ENCODE assay signal across 27 cellular contexts in the genomic region with DNA sequence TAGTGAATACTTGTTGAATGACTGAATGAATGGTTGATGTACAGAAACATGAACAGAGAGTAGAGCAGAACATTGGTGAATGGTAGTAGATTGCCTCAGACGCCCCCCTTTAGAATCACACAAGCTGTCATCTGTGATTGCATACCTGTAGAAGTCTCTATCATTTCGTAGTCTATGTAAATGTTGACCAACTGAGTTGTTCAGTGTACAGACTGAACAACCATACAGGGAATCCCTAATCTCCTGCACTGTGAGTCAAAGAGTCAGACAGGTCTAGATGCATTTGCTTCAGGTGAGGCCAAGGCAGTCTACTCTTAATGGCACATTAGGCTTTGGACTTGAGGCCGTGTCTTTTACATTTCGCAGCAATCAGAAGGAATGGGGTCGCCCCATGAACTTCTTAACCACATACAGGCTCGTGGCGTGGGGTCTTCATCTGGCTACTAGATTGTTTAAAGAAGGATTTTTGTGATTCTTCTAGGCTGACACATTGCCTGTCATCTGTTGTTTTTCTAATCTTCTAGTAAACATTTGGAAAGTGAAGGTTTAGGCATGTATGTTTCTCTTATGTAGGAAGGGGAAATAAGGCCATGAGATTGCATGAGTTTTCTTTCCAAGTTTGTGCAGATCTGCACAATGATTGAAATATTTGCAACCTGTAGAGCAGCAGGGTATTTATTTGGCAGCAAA.
DNase-seq lines count a peak whose midpoint lies in the region; ATAC-seq, FAIRE-seq and TF ChIP-seq lines count a peak whose summit lies in the region.
"Had no signal": no experiment of that assay in that cellular context is flagged by ENCODE, and none has a peak within 500 bp of the region (broad histone marks: within the 10 kb centered on the region; RNA-seq: fewer than 3 reads in every experiment).

No MANE protein-coding gene starts in this region.

- intact Hi-C loops in HepG2 (cut with micrococcal nuclease; ENCODE audit: unreplicated experiment) (loop anchor here (10.0 kb wide), 1 partner anchor 118 kb away; no protein-coding TSS in a partner anchor), right lobe of liver (cut with DNase I) (no loop called here), adrenal gland (cut with DNase I) (no loop called here)

- no peaks in the 10 kb centered on the region for H3K36me3 ChIP-seq in HepG2 (replicated peaks in 1 of 2; ENCODE audit: control insufficient read depth in 1 of 2, insufficient read depth in 2 of 2, low read length in 2 of 2)
- no peaks in the 10 kb centered on the region for H3K36me3 ChIP-seq in right lobe of liver
- no peaks in the 10 kb centered on the region for H3K36me3 ChIP-seq in endodermal cell (ENCODE audit: control insufficient read depth, insufficient read depth, low read length)
- no peaks in the 10 kb centered on the region for H3K36me3 ChIP-seq in adrenal gland (replicated peaks in 1 of 2)
- H3K36me3 ChIP-seq: BE2C had no signal

- no peaks in the 10 kb centered on the region for H3K9me3 ChIP-seq in HepG2 (ENCODE audit: low read length)
- H3K9me3 ChIP-seq in right lobe of liver = no peaks in the 10 kb centered on the region
- no peaks in the 10 kb centered on the region for H3K9me3 ChIP-seq in endodermal cell (ENCODE audit: control insufficient read depth, low read length)
- no peaks in the 10 kb centered on the region for H3K9me3 ChIP-seq in adrenal gland (replicated peaks in 1 of 3)
- H3K9me3 ChIP-seq: BE2C had no signal

- no TSS peak for BruUV-seq in HepG2 (replicated peaks; lab: Mats Ljungman, UMichigan)

- POLR2A ChIA-PET in HepG2 (lab: Yijun Ruan, JAX) (interaction anchor here (0.7 kb wide), 1 partner anchor 36 kb away, joined by 3 read pairs; no protein-coding TSS in a partner anchor), WTC11 (lab: Charles Lee) (no interaction called here)

- H3K9ac ChIP-seq in HepG2 (ENCODE audit: insufficient read depth, low read depth, low read length) = no peak overlapping the region
- no peak overlapping the region for H3K9ac ChIP-seq in endodermal cell (ENCODE audit: extremely low read depth, low read length, poor library complexity, severe bottlenecking)

- no peak for TF ChIP-seq POLR2A in HepG2 (IDR thresholded peaks at IDR 0.05; ENCODE audit: insufficient read depth in 1 of 2, low read depth in 2 of 2, low read length in 2 of 2)
- no peak for TF ChIP-seq POLR2A in right lobe of liver (IDR thresholded peaks at IDR 0.05)
- no peak for TF ChIP-seq POLR2A in adrenal gland (IDR thresholded peaks at IDR 0.05)

- no peak overlapping the region for H2AFZ ChIP-seq in HepG2 (ENCODE audit: low read length)

- H3K4me2 ChIP-seq in HepG2 (ENCODE audit: low read depth, low read length) = no peak overlapping the region

- H3K27me3 Mint-ChIP-seq in endodermal cell (ENCODE audit: insufficient read depth) (no peaks in the 10 kb centered on the region), nephron (ENCODE audit: low read depth) (peaks cover 3% of the 10 kb centered on the region), WTC11 (ENCODE audit: low read depth) (no peaks in the 10 kb centered on the region)
- H3K27me3 Mint-ChIP-seq: CD8-positive, alpha-beta memory T cell had no signal

- H3K79me2 ChIP-seq in HepG2 (ENCODE audit: insufficient read depth, low read length) = no peaks in the 10 kb centered on the region

- peak overlapping the region; percentile 21 for H3K4me3 Mint-ChIP-seq in endodermal cell
- H3K4me3 Mint-ChIP-seq in nephron = no peak overlapping the region
- no peak overlapping the region for H3K4me3 Mint-ChIP-seq in WTC11
- H3K4me3 Mint-ChIP-seq: CD14-positive monocyte; CD8-positive, alpha-beta memory T cell had no signal

- peaks cover 48% of the 10 kb centered on the region for H3K4me1 ChIP-seq in HepG2 (ENCODE audit: insufficient read depth, low read length)
- peaks cover 0 to 24% (median 7%) of the 10 kb centered on the region in 4 donors for H3K4me1 ChIP-seq in right lobe of liver
- H3K4me1 ChIP-seq in endodermal cell (ENCODE audit: control insufficient read depth, insufficient read depth, low read length) = peaks cover 16% of the 10 kb centered on the region
- H3K4me1 ChIP-seq in adrenal gland (replicated peaks in 1 of 2) = no peaks in the 10 kb centered on the region
- H3K4me1 ChIP-seq: BE2C had no signal

- DNase-seq in HepG2 (ENCODE audit: low spot score) (peak; percentile 37), right lobe of liver (no peak), endodermal cell (no peak), NCI-H2081 (lab: John Stamatoyannopoulos, UW) (no peak), WTC11 (ENCODE audit: low spot score) (no peak), adrenal gland (no peak)
- DNase-seq: BE2C; Calu3; CD8-positive, alpha-beta memory T cell; DMS79 treated with DMSO at 0.1 percent for 48 hours; GF-D8; Karpas-422; NCI-H1092 treated with DMSO at 0.1 percent for 48 hours; NCI-H1436; NCI-H187; NCI-H446; NCI-H524 treated with DMSO at 0.1 percent for 48 hours; NCI-H774; PC-3; Right ventricle myocardium superior; RPMI8226 had no signal

- no peak overlapping the region for H3K27ac ChIP-seq in HepG2 (ENCODE audit: extremely low read length, insufficient read depth, low read length)
- H3K27ac ChIP-seq in right lobe of liver = no peak overlapping the region
- no peak overlapping the region for H3K27ac ChIP-seq in endodermal cell (ENCODE audit: low read depth, low read length)
- H3K27ac ChIP-seq in adrenal gland = no peak overlapping the region
- H3K27ac ChIP-seq: 22Rv1 had no signal

- CTCF ChIA-PET in HepG2 (lab: Yijun Ruan, JAX; ENCODE audit: low intra/inter-chr PET ratio, low total read pairs) = no interaction called here
- CTCF ChIA-PET in WTC11 (lab: Charles Lee) = no interaction called here

- peak; percentile 64 for FAIRE-seq in HepG2 (lab: Jason Lieb, UNC)
- FAIRE-seq: GM12891 had no signal

- H3K4me1 Mint-ChIP-seq in endodermal cell (peaks cover 31% of the 10 kb centered on the region), nephron (peaks cover 20% of the 10 kb centered on the region), WTC11 (peaks cover 27% of the 10 kb centered on the region)
- H3K4me1 Mint-ChIP-seq: CD14-positive monocyte had no signal

- TF ChIP-seq EP300 in HepG2 (IDR thresholded peaks at IDR 0.05; ENCODE audit: low read depth in 2 of 2, low read length in 2 of 2) = no peak
- TF ChIP-seq EP300 in HepG2 (CRISPR knock-in tag; IDR thresholded peaks at IDR 0.05; ENCODE audit: borderline replicate concordance) = no peak

- H3K4me3 ChIP-seq in HepG2 (replicated peaks in 1 of 3; ENCODE audit: insufficient read depth in 1 of 3, low read depth in 2 of 3, low read length in 3 of 3) (no peak overlapping the region), right lobe of liver (no peak overlapping the region), endodermal cell (ENCODE audit: low read length) (peak overlapping the region; percentile 1), adrenal gland (no peak overlapping the region)

- WGBS in HepG2 (ENCODE audit: low lambda C conversion rate) = 46% methylated on average over 7 of the region's 7 CpGs
- WGBS in right lobe of liver (ENCODE audit: insufficient coverage, low coverage, low lambda C conversion rate, missing lambda C conversion rate) = 76% methylated on average over 4 of the region's 7 CpGs
- 85 to 88% methylated on average over 1 to 7 of the region's 7 CpGs for WGBS in endodermal cell (ENCODE audit: insufficient coverage in 1 of 2, insufficient read length in 1 of 2), 2 experiments
- WGBS in adrenal gland, 4 donors = 88 to 92% (median 90%) methylated on average over 7 of the region's 7 CpGs

- H3K27me3 ChIP-seq in HepG2 (ENCODE audit: control insufficient read depth in 1 of 2, insufficient read depth in 2 of 2, low read length in 2 of 2) (no peaks in the 10 kb centered on the region), right lobe of liver (no peaks in the 10 kb centered on the region), endodermal cell (ENCODE audit: control insufficient read depth, insufficient read depth, low read length, poor library complexity, severe bottlenecking) (no peaks in the 10 kb centered on the region), adrenal gland (no peaks in the 10 kb centered on the region)
- H3K27me3 ChIP-seq: BE2C had no signal

- H3K36me3 Mint-ChIP-seq in endodermal cell (ENCODE audit: low read depth) (no peaks in the 10 kb centered on the region), nephron (ENCODE audit: low read depth) (no peaks in the 10 kb centered on the region), WTC11 (no peaks in the 10 kb centered on the region)
- H3K36me3 Mint-ChIP-seq: CD14-positive monocyte had no signal

- TF ChIP-seq RAD21 in HepG2 (CRISPR knock-in tag; IDR thresholded peaks at IDR 0.05) = no peak

- no peak overlapping the region for H3K27ac Mint-ChIP-seq in endodermal cell
- H3K27ac Mint-ChIP-seq in nephron = peak overlapping the region in 2 of 3 experiments; percentile 22 to 37
- no peak overlapping the region for H3K27ac Mint-ChIP-seq in WTC11
- H3K27ac Mint-ChIP-seq: CD14-positive monocyte; CD8-positive, alpha-beta memory T cell had no signal

- H4K20me1 ChIP-seq in HepG2 (ENCODE audit: insufficient read depth, low read length) = no peaks in the 10 kb centered on the region

- TF ChIP-seq CTCF in HepG2 (CRISPR knock-in tag; IDR thresholded peaks at IDR 0.05) (no peak), right lobe of liver (IDR thresholded peaks at IDR 0.05) (no peak), endodermal cell (conservative IDR thresholded peaks at IDR 0.05) (no peak), nephron (IDR thresholded peaks at IDR 0.05; ENCODE audit: unreplicated experiment in 3 of 3) (no peak), WTC11 (IDR thresholded peaks at IDR 0.05) (no peak), adrenal gland (IDR thresholded peaks at IDR 0.05) (no peak)

- H3K9me3 Mint-ChIP-seq in endodermal cell = no peaks in the 10 kb centered on the region
- H3K9me3 Mint-ChIP-seq in nephron = no peaks in the 10 kb centered on the region
- H3K9me3 Mint-ChIP-seq in WTC11 = no peaks in the 10 kb centered on the region
- H3K9me3 Mint-ChIP-seq: CD14-positive monocyte; CD8-positive, alpha-beta memory T cell had no signal

- in situ Hi-C loops in HepG2 (cut with HindIII; ENCODE audit: extremely low pct_ligation_motif_present, low pct_unique_long_range_greater_than_20kb) = no loop called here

- ATAC-seq in HepG2 = peak; percentile 70
- no peak for ATAC-seq in right lobe of liver
- no peak for ATAC-seq in GM19452 (IDR thresholded peaks at IDR 0.05; ENCODE audit: unreplicated experiment)
- no peak for ATAC-seq in WTC11
- ATAC-seq: HCT116, PC-3 had no signal

TF ChIP-seq in HepG2, 621 proteins besides CTCF, POLR2A, EP300 and RAD21 (continues in another document):
- 0 out of 2 replicates have a peak, but pooled peaks have one; percentile 56 for TF ChIP-seq PITX1 (CRISPR knock-in tag; IDR thresholded peaks at IDR 0.05)
- TF ChIP-seq KLF6 (CRISPR knock-in tag; IDR thresholded peaks at IDR 0.05) = no peak
- 0 out of 2 replicates have a peak, but pooled peaks have one; percentile 5 for TF ChIP-seq BCL6 (CRISPR knock-in tag; IDR thresholded peaks at IDR 0.05)
- no peak for TF ChIP-seq SMAD9 (CRISPR knock-in tag; IDR thresholded peaks at IDR 0.05)

Comparison
In these comparisons a context has a peak if more than half of its experiments do, and no peak if none do; other contexts are left out.
1. H3K27ac Mint-ChIP-seq: peak in nephron (2 of 3); none in endodermal cell (single experiment) and WTC11 (single experiment).